In the genomic region with DNA sequence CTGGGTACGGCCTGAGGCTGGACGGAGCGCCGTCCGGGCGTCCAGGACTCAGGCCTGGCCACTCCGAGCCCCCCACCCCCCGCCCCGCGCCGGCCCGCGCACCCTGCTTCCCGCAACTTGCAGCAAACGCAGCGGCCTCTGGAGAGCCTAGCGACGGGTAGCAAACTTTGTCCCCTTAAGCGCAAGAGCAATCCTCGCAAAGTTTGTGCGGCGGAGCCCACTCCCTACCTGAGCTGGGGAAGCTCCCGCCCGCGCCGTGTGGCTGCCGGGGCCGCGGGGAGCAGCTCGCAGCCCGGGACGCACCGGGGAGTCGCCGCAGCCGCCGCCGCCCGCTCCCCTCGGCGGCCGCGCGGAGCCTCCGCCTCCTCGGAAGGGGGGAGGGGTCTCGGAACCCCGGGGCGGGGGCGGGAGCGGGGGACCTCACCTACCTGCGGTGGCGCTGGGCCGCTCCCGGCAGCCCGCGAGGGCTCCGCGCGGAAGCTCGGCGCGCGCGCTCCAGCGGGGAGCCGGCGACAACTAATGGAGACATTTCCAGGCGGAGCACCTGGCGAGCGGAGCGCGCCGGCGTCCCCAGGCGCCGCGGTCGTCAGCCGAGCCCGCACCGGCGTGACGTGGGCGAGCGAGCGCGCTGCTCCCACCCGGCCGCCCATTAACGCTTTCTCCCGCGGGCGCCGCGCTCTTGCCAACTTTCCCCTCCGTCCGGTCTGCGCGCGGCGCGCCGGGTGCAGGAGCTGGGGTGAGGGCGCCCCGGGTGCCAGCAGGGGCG, we compare ENCODE assay signal across 16 cellular contexts. TPM values are rescaled to one million over a fixed set of nuclear protein-coding genes. Genes with fewer than 3 reads are reported as not detected.
A peak's percentile ranks its signal among the peaks of the same experiment; 100 is the strongest.
DNase-seq lines count a peak whose midpoint lies in the region; FAIRE-seq and TF ChIP-seq lines count a peak whose summit lies in the region.
"Had no signal": no experiment of that assay in that cellular context is flagged by ENCODE, and none has a peak within 500 bp of the region (broad histone marks: within the 10 kb centered on the region; RNA-seq: fewer than 3 reads in every experiment).

No MANE protein-coding gene starts in this region.

- peak overlapping the region; percentile 98 for H3K9ac ChIP-seq in keratinocyte (ENCODE audit: control insufficient read depth, extremely low read depth, insufficient read depth, low read length)

- H3K9me3 ChIP-seq in keratinocyte (ENCODE audit: control insufficient read depth, low read depth, low read length) (no peaks in the 10 kb centered on the region), testis (no peaks in the 10 kb centered on the region)
- H3K9me3 ChIP-seq: thyroid gland had no signal

- peak overlapping the region; percentile 36 for H2AFZ ChIP-seq in keratinocyte (ENCODE audit: control insufficient read depth, low read length)

- 2 to 3% methylated on average over 43 to 48 of the region's 107 CpGs for WGBS in testis, 2 donors

- no peaks in the 10 kb centered on the region for H3K9me1 ChIP-seq in keratinocyte (ENCODE audit: control insufficient read depth, extremely low read depth, insufficient read depth, low read length)

- TF ChIP-seq POLR2A in testis (IDR thresholded peaks at IDR 0.05): no peak

- dilution Hi-C loops in keratinocyte (cut with MboI; ENCODE audit: extremely low pct_ligation_motif_present, low sequenced_read_pairs): no loop called here

- no peak for TF ChIP-seq CTCF in keratinocyte (optimal IDR thresholded peaks at IDR 0.05 in 1 of 3, IDR thresholded peaks at IDR 0.05 in 1 of 3, conservative IDR thresholded peaks at IDR 0.05 in 1 of 3; ENCODE audit: extremely low read depth in 1 of 3, insufficient read depth in 2 of 3, low read length in 3 of 3)
- no peak for TF ChIP-seq CTCF in testis (IDR thresholded peaks at IDR 0.05)

- DNase-seq in NCI-H1105 (lab: John Stamatoyannopoulos, UW): peak; percentile 31
- no peak for DNase-seq in NCI-H1105 treated with DMSO at 0.1 percent for 48 hours (lab: John Stamatoyannopoulos, UW)
- DNase-seq in epithelial cell of prostate (ENCODE audit: low read depth, low spot score): no peak
- DNase-seq in keratinocyte (ENCODE audit: low read depth, low spot score): no peak
- DNase-seq in testis: no peak
- DNase-seq in germinal center (ENCODE audit: low spot score): no peak
- DNase-seq in NCI-H1417 (lab: John Stamatoyannopoulos, UW): no peak
- no peak for DNase-seq in activated effector memory CD4-positive, alpha-beta T cell treated with anti-CD3 and anti-CD28 coated beads, Interleukin-2, amount 50 U/mL, for 16 hours
- DNase-seq: activated CD4-positive, alpha-beta memory T cell treated with anti-CD3 and anti-CD28 coated beads, Interleukin-2, amount 10 ng/mL, durations not matched to agents 7 days and 5 days; amygdala; immature natural killer cell; thyroid gland had no signal

- FAIRE-seq in keratinocyte (lab: Jason Lieb, UNC): no peak
- FAIRE-seq: HTR-8/SVneo had no signal

- H3K36me3 ChIP-seq in keratinocyte (ENCODE audit: control insufficient read depth in 2 of 2, extremely low read depth in 1 of 2, insufficient read depth in 2 of 2, low read length in 2 of 2): no peaks in the 10 kb centered on the region
- H3K36me3 ChIP-seq in testis (ENCODE audit: low read depth, missing control alignments): no peaks in the 10 kb centered on the region
- H3K36me3 ChIP-seq: SJSA1, thyroid gland had no signal

- H4K20me1 ChIP-seq in keratinocyte (ENCODE audit: control insufficient read depth, extremely low read depth, insufficient read depth, low read length): no peaks in the 10 kb centered on the region

- H3K4me3 ChIP-seq in keratinocyte (ENCODE audit: control insufficient read depth in 2 of 3, extremely low read depth in 1 of 3, insufficient read depth in 2 of 3, low read depth in 1 of 3, low read length in 3 of 3) (peak overlapping the region; percentile 85 to 89 (median 88)), testis (peak overlapping the region; percentile 26 to 38)
- H3K4me3 ChIP-seq: SJSA1, thyroid gland had no signal

- intact Hi-C loops in testis (cut with DNase I; ENCODE audit: low total_unique reads): no loop called here

- H3K27me3 ChIP-seq in keratinocyte (ENCODE audit: control insufficient read depth, extremely low read depth, insufficient read depth, low read length) (no peaks in the 10 kb centered on the region), testis (no peaks in the 10 kb centered on the region)

- H3K4me1 ChIP-seq in keratinocyte (ENCODE audit: control insufficient read depth, extremely low read depth, insufficient read depth, low read length) (peaks cover 26% of the 10 kb centered on the region), testis (peaks cover 6% of the 10 kb centered on the region)
- H3K4me1 ChIP-seq: SJSA1 had no signal

- H3K4me2 ChIP-seq in keratinocyte (ENCODE audit: control insufficient read depth, extremely low read depth, insufficient read depth, low read depth, low read length): peak overlapping the region; percentile 79

- peaks cover 38% of the 10 kb centered on the region for H3K79me2 ChIP-seq in keratinocyte (ENCODE audit: control insufficient read depth, insufficient read depth, low read length)

- H3K27ac ChIP-seq in epithelial cell of prostate (peak overlapping the region; percentile 71), keratinocyte (ENCODE audit: control insufficient read depth, insufficient read depth, low read length) (peak overlapping the region; percentile 95), testis (no peak overlapping the region)
- H3K27ac ChIP-seq: SJSA1, thyroid gland had no signal

RNA-seq across cellular contexts. Expression of a gene that starts 4.1 kb away (rescaled TPM):
- polyA plus RNA-seq in keratinocyte (14.6 to 34.2 TPM (median 18.2 TPM) in 3 replicates), testis (ENCODE audit: insufficient read depth, low read depth, low replicate concordance) (0.32 TPM)
- polyA plus RNA-seq in keratinocyte (2011; ENCODE audit: low read depth): 13.6 TPM
- 6.5 and 16.3 TPM in 2 replicates for polyA plus RNA-seq in keratinocyte (2011; cell fraction: cytosol; rRNA removed)
- polyA plus RNA-seq in keratinocyte (2011; cell fraction: nucleus; rRNA removed): 34.8 and 47.6 TPM in 2 replicates
- polyA plus RNA-seq in keratinocyte (2012; ENCODE audit: low replicate concordance): 15.4 and 29.7 TPM in 2 replicates
- polyA minus RNA-seq in keratinocyte: 5.0 to 16.1 TPM (median 7.4 TPM) in 3 replicates
- 43.7 TPM for polyA minus RNA-seq in keratinocyte (2011; cell fraction: cytosol; rRNA and poly(A)+ RNA removed)
- polyA minus RNA-seq in keratinocyte (2011; cell fraction: nucleus; rRNA and poly(A)+ RNA removed): 22.8 and 27.1 TPM in 2 replicates
- 1 to 10 TPM; 2.0 to 2.7 TPM for total RNA-seq in testis
- total RNA-seq: A172; activated CD4-positive, alpha-beta memory T cell treated with anti-CD3 and anti-CD28 coated beads, Interleukin-2, amount 10 ng/mL, durations not matched to agents 7 days and 5 days; activated T-helper 2 cell treated with anti-CD3 and anti-CD28 coated beads, Interferon-gamma antibody, Interleukin-2, Interleukin-4, amounts not matched to agents 10 μg/mL and 5 μg/mL and 100 μg/mL, durations not matched to agents 14 hours and 24 hours and 36 hours; SJSA1; thyroid gland had no signal
- polyA plus RNA-seq: immature natural killer cell had no signal

Comparison
In these comparisons a context has a peak if more than half of its experiments do, and no peak if none do; other contexts are left out.
1. H3K27ac ChIP-seq: peak in epithelial cell of prostate (single experiment) and keratinocyte (single experiment); none in testis (0 of 2).